Comparison of ENCODE assay signal across 13 cellular contexts in the genomic region with DNA sequence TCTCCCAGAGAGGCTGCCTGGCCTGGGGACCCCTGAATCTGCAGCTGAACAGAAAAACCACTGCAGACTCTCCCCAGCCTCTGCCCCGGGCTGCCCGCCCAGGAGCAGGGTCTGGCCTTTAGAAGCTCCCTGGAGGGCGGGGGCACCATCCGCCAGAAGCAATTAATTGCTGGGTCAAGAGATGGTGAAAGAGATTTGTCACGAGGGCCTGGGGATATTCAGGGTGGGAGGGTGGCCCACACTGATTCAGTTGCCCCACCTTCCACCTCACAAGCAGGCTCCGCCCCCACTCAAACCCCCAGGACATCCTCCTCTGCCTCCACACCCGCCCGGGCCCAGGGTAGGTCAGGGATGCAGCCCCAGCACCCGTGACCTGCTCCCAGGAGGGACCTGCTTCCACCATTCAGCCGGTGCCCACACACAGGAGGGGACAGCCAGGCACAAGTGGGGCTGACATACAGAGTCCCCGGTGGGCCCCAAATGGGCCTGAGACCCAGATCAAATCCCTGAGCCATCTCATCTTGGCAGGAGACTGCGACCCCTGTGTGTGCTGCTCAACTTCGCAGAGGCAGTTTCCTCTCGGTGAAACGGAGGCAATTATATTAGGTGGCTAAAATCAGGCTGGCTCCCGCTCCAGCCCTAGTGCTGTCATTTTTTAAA. TPM values are rescaled to one million over a fixed set of nuclear protein-coding genes. Genes with fewer than 3 reads are reported as not detected.
DNase-seq lines count a peak whose midpoint lies in the region; ATAC-seq and TF ChIP-seq lines count a peak whose summit lies in the region.
"Had no signal": no experiment of that assay in that cellular context is flagged by ENCODE, and none has a peak within 500 bp of the region (broad histone marks: within the 10 kb centered on the region; RNA-seq: fewer than 3 reads in every experiment).

No MANE protein-coding gene starts in this region.

- TF ChIP-seq POLR2A in GM19099 (IDR thresholded peaks at IDR 0.05; ENCODE audit: extremely low read depth, insufficient read length, low read depth), result peak; percentile 21

- H3K9me3 ChIP-seq in ectodermal cell (ENCODE audit: control insufficient read depth, low read length), result no peaks in the 10 kb centered on the region
- H3K9me3 ChIP-seq: esophagus muscularis mucosa, thoracic aorta had no signal

- H3K36me3 ChIP-seq in ectodermal cell (ENCODE audit: control insufficient read depth, insufficient read depth, low read length), result no peaks in the 10 kb centered on the region
- H3K36me3 ChIP-seq: thoracic aorta had no signal

- ATAC-seq in HG03432 (IDR thresholded peaks at IDR 0.05; ENCODE audit: unreplicated experiment), result no peak

- peak overlapping the region; percentile 83 for H3K27ac ChIP-seq in ectodermal cell (ENCODE audit: insufficient read depth, low read depth, low read length, poor library complexity, severe bottlenecking)
- H3K27ac ChIP-seq: parathyroid adenoma, thoracic aorta had no signal

- DNase-seq in NCI-H69 (lab: John Stamatoyannopoulos, UW), result peak; percentile 68
- peak; percentile 62 for DNase-seq in renal cortical epithelial cell (ENCODE audit: low read depth)
- DNase-seq in midbrain (lab: John Stamatoyannopoulos, UW), result no peak
- no peak for DNase-seq in kidney glomerular epithelial cell (lab: John Stamatoyannopoulos, UW)
- no peak for DNase-seq in C1 segment of cervical spinal cord (lab: John Stamatoyannopoulos, UW)
- DNase-seq: NCI-H2107, SW 1271 had no signal

- no peaks in the 10 kb centered on the region for H3K27me3 ChIP-seq in ectodermal cell (ENCODE audit: control insufficient read depth, insufficient read depth, low read length, poor library complexity, severe bottlenecking)
- H3K27me3 ChIP-seq: esophagus muscularis mucosa had no signal

- no peak overlapping the region for H3K4me3 ChIP-seq in ectodermal cell (ENCODE audit: insufficient read depth, low read depth, low read length)
- H3K4me3 ChIP-seq: thoracic aorta had no signal

- peaks cover 49% of the 10 kb centered on the region for H3K4me1 ChIP-seq in ectodermal cell (ENCODE audit: control insufficient read depth, insufficient read depth, low read length)

- 66% methylated on average over 16 of the region's 16 CpGs for WGBS in ectodermal cell, 2 experiments

RNA-seq across cellular contexts. Expression of gene NCOR2, which starts 23.0 kb away (rescaled TPM):
- polyA plus RNA-seq in ectodermal cell (2013, experiment 1 of 4), result 119 TPM
- polyA plus RNA-seq in ectodermal cell (2013, experiment 2 of 4), result 111 TPM
- 112 TPM for polyA plus RNA-seq in ectodermal cell (2013, experiment 3 of 4)
- polyA plus RNA-seq in ectodermal cell (2013, experiment 4 of 4), result 113 TPM
- total RNA-seq in renal cortical epithelial cell, result 29.3 and 174 TPM in 2 replicates

Comparison
In these comparisons a context has a peak if more than half of its experiments do, and no peak if none do; other contexts are left out.
1. DNase-seq: peak in NCI-H69 (single experiment) and renal cortical epithelial cell (single experiment); none in midbrain (single experiment), kidney glomerular epithelial cell (single experiment) and C1 segment of cervical spinal cord (0 of 14).